8 cellular contexts compared by ENCODE assay signal in the genomic region with DNA sequence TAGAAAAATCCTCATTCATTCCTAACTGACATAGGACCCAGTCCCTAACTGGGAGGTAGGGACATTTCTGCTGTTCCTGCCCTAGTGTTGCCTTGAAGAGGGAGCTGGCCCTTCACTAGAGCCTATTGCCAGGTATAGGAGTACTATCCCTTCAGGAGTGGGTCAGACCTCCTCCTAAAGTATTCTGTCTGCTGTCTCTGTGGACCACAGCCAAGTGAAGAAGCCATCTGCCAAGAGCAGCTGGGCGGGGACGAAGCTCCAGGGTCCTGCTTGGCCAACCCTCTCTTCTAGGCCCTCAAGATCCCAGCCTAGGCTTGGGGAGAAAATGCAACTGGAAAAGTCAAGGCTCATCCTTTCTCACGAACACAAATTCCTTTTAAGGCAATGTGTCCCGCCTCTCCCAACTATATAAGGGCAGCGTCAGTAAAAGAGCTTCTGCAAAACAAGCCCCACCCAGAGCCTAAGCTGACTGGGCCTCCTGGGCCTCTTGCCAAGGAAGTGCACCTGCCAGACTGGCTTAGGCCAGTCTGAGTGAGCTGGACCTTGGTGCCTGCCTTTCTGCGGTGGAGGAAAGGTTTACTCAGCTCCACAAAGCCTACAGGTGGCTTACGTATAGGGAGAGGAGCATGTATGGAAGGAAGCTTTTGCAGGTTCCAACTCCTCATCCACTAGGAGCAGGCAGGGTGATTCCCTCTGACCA. TPM values are rescaled to one million over a fixed set of nuclear protein-coding genes. Genes with fewer than 3 reads are reported as not detected.
DNase-seq lines count a peak whose midpoint lies in the region; ATAC-seq and TF ChIP-seq lines count a peak whose summit lies in the region.

No MANE protein-coding gene starts in this region.

- WGBS in gastroesophageal sphincter (ENCODE audit: low coverage in 1 of 2), 2 donors = 0 to 17% methylated on average over 1 to 2 of the region's 7 CpGs

- H3K9ac ChIP-seq in neural cell (ENCODE audit: low read length) = peak overlapping the region; percentile 87

- DNase-seq in COLO829 (ENCODE audit: low spot score) (peak; percentile 32), NCI-H460 (ENCODE audit: extremely low read depth, low read depth) (peak; percentile 45), DMS114 treated with DMSO at 0.1 percent for 48 hours (lab: John Stamatoyannopoulos, UW; ENCODE audit: unreplicated experiment) (no peak)
- peak; percentile 37 for DNase-seq in activated T-helper 2 cell treated with anti-CD3 and anti-CD28 coated beads, Interferon-gamma antibody, Interleukin-2, Interleukin-4, amounts not matched to agents 10 μg/mL and 5 μg/mL and 100 μg/mL, durations not matched to agents 14 hours and 24 hours and 36 hours (ENCODE audit: low spot score)

- no peak for TF ChIP-seq POLR2A in gastroesophageal sphincter (IDR thresholded peaks at IDR 0.05)

- H3K27me3 ChIP-seq in gastroesophageal sphincter = no peaks in the 10 kb centered on the region
- H3K27me3 ChIP-seq in neural cell (ENCODE audit: insufficient read depth, low read depth, low read length) = no peaks in the 10 kb centered on the region

- H3K27me3 Mint-ChIP-seq in activated T-helper 2 cell treated with anti-CD3 and anti-CD28 coated beads, Interferon-gamma antibody, Interleukin-2, Interleukin-4, amounts not matched to agents 10 μg/mL and 5 μg/mL and 100 μg/mL, durations not matched to agents 14 hours and 24 hours and 36 hours (ENCODE audit: low read depth) = peaks cover 7% of the 10 kb centered on the region

- ATAC-seq in GM19351 (IDR thresholded peaks at IDR 0.05; ENCODE audit: unreplicated experiment) (peak; percentile 62), HG03469 (IDR thresholded peaks at IDR 0.05; ENCODE audit: unreplicated experiment) (peak; percentile 35), gastroesophageal sphincter (peak; percentile 68)

- peak overlapping the region; percentile 58 to 77 for H3K4me3 ChIP-seq in gastroesophageal sphincter
- peak overlapping the region; percentile 98 for H3K4me3 ChIP-seq in neural cell (ENCODE audit: low read length)

- intact Hi-C loops in activated T-helper 2 cell treated with anti-CD3 and anti-CD28 coated beads, Interferon-gamma antibody, Interleukin-2, Interleukin-4, amounts not matched to agents 10 μg/mL and 5 μg/mL and 100 μg/mL, durations not matched to agents 14 hours and 24 hours and 36 hours (cut with micrococcal nuclease) = loop anchor here (5.0 kb wide), 1 partner anchor 82 kb away; a partner anchor contains a TSS

- H3K27ac Mint-ChIP-seq in activated T-helper 2 cell treated with anti-CD3 and anti-CD28 coated beads, Interferon-gamma antibody, Interleukin-2, Interleukin-4, amounts not matched to agents 10 μg/mL and 5 μg/mL and 100 μg/mL, durations not matched to agents 14 hours and 24 hours and 36 hours = peak overlapping the region; percentile 34

- peaks cover 13% of the 10 kb centered on the region for H3K79me2 ChIP-seq in neural cell (replicated peaks; ENCODE audit: insufficient read depth, low read length)

- no peaks in the 10 kb centered on the region for H3K36me3 Mint-ChIP-seq in activated T-helper 2 cell treated with anti-CD3 and anti-CD28 coated beads, Interferon-gamma antibody, Interleukin-2, Interleukin-4, amounts not matched to agents 10 μg/mL and 5 μg/mL and 100 μg/mL, durations not matched to agents 14 hours and 24 hours and 36 hours (ENCODE audit: low read depth)

- no peaks in the 10 kb centered on the region for H3K9me3 Mint-ChIP-seq in activated T-helper 2 cell treated with anti-CD3 and anti-CD28 coated beads, Interferon-gamma antibody, Interleukin-2, Interleukin-4, amounts not matched to agents 10 μg/mL and 5 μg/mL and 100 μg/mL, durations not matched to agents 14 hours and 24 hours and 36 hours

- TF ChIP-seq RAD21 in neural cell (conservative IDR thresholded peaks at IDR 0.05) = no peak

- H3K27ac ChIP-seq in gastroesophageal sphincter (peak overlapping the region; percentile 16 to 94 (median 90)), neural cell (ENCODE audit: low read length) (peak overlapping the region; percentile 70)

- no peaks in the 10 kb centered on the region for H3F3A ChIP-seq in neural cell (ENCODE audit: insufficient read depth, low read length, poor library complexity, severe bottlenecking)

- peaks cover 0 to 45% (median 3%) of the 10 kb centered on the region in 3 donors for H3K4me1 ChIP-seq in gastroesophageal sphincter

- TF ChIP-seq EP300 in gastroesophageal sphincter (IDR thresholded peaks at IDR 0.05) (no peak), neural cell (conservative IDR thresholded peaks at IDR 0.05; ENCODE audit: poor library complexity, severe bottlenecking) (no peak)

- H3K9me2 ChIP-seq in neural cell (ENCODE audit: insufficient read depth, low read length) = no peaks in the 10 kb centered on the region

- H3K4me2 ChIP-seq in neural cell (ENCODE audit: low read length) = no peak overlapping the region

- H3K4me3 Mint-ChIP-seq in activated T-helper 2 cell treated with anti-CD3 and anti-CD28 coated beads, Interferon-gamma antibody, Interleukin-2, Interleukin-4, amounts not matched to agents 10 μg/mL and 5 μg/mL and 100 μg/mL, durations not matched to agents 14 hours and 24 hours and 36 hours (ENCODE audit: low read depth) = peak overlapping the region; percentile 89

- H3K36me3 ChIP-seq in gastroesophageal sphincter = no peaks in the 10 kb centered on the region
- no peaks in the 10 kb centered on the region for H3K36me3 ChIP-seq in neural cell (ENCODE audit: insufficient read depth, low read length)

- no peaks in the 10 kb centered on the region for H4K20me1 ChIP-seq in neural cell (ENCODE audit: insufficient read depth)

- peak overlapping the region; percentile 25 for H2AFZ ChIP-seq in neural cell (ENCODE audit: low read depth, low read length)

- H3K4me1 Mint-ChIP-seq in activated T-helper 2 cell treated with anti-CD3 and anti-CD28 coated beads, Interferon-gamma antibody, Interleukin-2, Interleukin-4, amounts not matched to agents 10 μg/mL and 5 μg/mL and 100 μg/mL, durations not matched to agents 14 hours and 24 hours and 36 hours (ENCODE audit: low read depth) = peaks cover 18% of the 10 kb centered on the region

- TF ChIP-seq CTCF in gastroesophageal sphincter (IDR thresholded peaks at IDR 0.05) (no peak), neural cell (IDR thresholded peaks at IDR 0.05; ENCODE audit: poor library complexity, severe bottlenecking) (no peak)

- H3K9me3 ChIP-seq in gastroesophageal sphincter = no peaks in the 10 kb centered on the region
- H3K9me3 ChIP-seq in neural cell (ENCODE audit: low read length) = no peaks in the 10 kb centered on the region

TF ChIP-seq in neural cell, 6 proteins besides CTCF, POLR2A, EP300 and RAD21:
- TF ChIP-seq POLR2AphosphoS5 (IDR thresholded peaks at IDR 0.05) (no peak), SMC3 (conservative IDR thresholded peaks at IDR 0.05; ENCODE audit: poor library complexity) (no peak), MXI1 (conservative IDR thresholded peaks at IDR 0.05; ENCODE audit: poor library complexity, severe bottlenecking) (no peak), EZH2 (IDR thresholded peaks at IDR 0.05; ENCODE audit: borderline replicate concordance, insufficient read depth, low read length, poor library complexity, severe bottlenecking) (no peak), TAF1 (IDR thresholded peaks at IDR 0.05; ENCODE audit: low read depth) (no peak)
- TF ChIP-seq, protein P1, sequence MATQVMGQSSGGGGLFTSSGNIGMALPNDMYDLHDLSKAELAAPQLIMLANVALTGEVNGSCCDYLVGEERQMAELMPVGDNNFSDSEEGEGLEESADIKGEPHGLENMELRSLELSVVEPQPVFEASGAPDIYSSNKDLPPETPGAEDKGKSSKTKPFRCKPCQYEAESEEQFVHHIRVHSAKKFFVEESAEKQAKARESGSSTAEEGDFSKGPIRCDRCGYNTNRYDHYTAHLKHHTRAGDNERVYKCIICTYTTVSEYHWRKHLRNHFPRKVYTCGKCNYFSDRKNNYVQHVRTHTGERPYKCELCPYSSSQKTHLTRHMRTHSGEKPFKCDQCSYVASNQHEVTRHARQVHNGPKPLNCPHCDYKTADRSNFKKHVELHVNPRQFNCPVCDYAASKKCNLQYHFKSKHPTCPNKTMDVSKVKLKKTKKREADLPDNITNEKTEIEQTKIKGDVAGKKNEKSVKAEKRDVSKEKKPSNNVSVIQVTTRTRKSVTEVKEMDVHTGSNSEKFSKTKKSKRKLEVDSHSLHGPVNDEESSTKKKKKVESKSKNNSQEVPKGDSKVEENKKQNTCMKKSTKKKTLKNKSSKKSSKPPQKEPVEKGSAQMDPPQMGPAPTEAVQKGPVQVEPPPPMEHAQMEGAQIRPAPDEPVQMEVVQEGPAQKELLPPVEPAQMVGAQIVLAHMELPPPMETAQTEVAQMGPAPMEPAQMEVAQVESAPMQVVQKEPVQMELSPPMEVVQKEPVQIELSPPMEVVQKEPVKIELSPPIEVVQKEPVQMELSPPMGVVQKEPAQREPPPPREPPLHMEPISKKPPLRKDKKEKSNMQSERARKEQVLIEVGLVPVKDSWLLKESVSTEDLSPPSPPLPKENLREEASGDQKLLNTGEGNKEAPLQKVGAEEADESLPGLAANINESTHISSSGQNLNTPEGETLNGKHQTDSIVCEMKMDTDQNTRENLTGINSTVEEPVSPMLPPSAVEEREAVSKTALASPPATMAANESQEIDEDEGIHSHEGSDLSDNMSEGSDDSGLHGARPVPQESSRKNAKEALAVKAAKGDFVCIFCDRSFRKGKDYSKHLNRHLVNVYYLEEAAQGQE (IDR thresholded peaks at IDR 0.05; ENCODE audit: borderline replicate concordance) = no peak

RNA-seq across cellular contexts. Expression of a gene that starts 0.6 kb away (rescaled TPM):
- total RNA-seq in NCI-H460 (2014; rRNA removed; shearing (Covaris generic)) = 17.1 and 17.2 TPM in 2 replicates
- polyA plus RNA-seq in NCI-H460 (2014; cell fraction: nucleus; rRNA removed) = 19.6 and 25.9 TPM in 2 replicates
- 2.6 TPM in 2 replicates for total RNA-seq in activated T-helper 2 cell treated with anti-CD3 and anti-CD28 coated beads, Interferon-gamma antibody, Interleukin-2, Interleukin-4, amounts not matched to agents 10 μg/mL and 5 μg/mL and 100 μg/mL, durations not matched to agents 14 hours and 24 hours and 36 hours
- total RNA-seq in gastroesophageal sphincter = 10 to 100 TPM; 15.1 to 20.4 (median 17.5) TPM
- polyA plus RNA-seq in neural cell = 25.5 and 25.8 TPM in 2 replicates
- polyA minus RNA-seq in neural cell = 22.1 and 22.4 TPM in 2 replicates

RNA-seq across cellular contexts. Expression of a gene that starts 28.3 kb away (rescaled TPM):
- 0.02 TPM in 1 of 2 replicates, not detected in the other for total RNA-seq in NCI-H460 (2014; rRNA removed; shearing (Covaris generic))
- polyA plus RNA-seq in NCI-H460 (2014; cell fraction: nucleus; rRNA removed) = 0.32 and 0.45 TPM in 2 replicates
- 0.34 and 0.50 TPM in 2 replicates for total RNA-seq in activated T-helper 2 cell treated with anti-CD3 and anti-CD28 coated beads, Interferon-gamma antibody, Interleukin-2, Interleukin-4, amounts not matched to agents 10 μg/mL and 5 μg/mL and 100 μg/mL, durations not matched to agents 14 hours and 24 hours and 36 hours
- 1 to 10 TPM in 1 of 4 donors, under 1 TPM in 3; 0.13 to 2.2 (median 0.29) TPM for total RNA-seq in gastroesophageal sphincter
- polyA plus RNA-seq in neural cell = 4.4 and 7.5 TPM in 2 replicates
- 6.6 and 8.3 TPM in 2 replicates for polyA minus RNA-seq in neural cell
